8 cellular contexts compared by ENCODE assay signal in the genomic region with DNA sequence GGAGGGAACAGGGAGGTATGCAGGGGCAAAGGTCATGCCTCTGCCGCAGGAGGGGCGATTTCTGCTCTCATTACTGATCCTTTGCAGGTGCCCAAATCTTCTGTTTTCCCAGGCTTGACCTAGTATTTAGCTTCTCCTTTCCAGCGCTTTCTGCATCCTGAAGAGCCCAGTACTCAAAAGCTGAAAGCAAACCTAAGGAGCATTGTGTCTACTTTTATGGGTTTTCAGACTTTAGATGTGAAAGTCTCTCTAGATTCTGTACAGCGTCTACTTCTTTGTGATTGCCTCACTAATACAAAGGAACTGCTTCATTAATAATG. TPM values are rescaled to one million over a fixed set of nuclear protein-coding genes. Genes with fewer than 3 reads are reported as not detected.
DNase-seq lines count a peak whose midpoint lies in the region; ATAC-seq, FAIRE-seq and TF ChIP-seq lines count a peak whose summit lies in the region.

No MANE protein-coding gene starts in this region.

- no peak for FAIRE-seq in kidney (lab: Jason Lieb, UNC)

- ATAC-seq in activated naive CD8-positive, alpha-beta T cell treated with anti-CD3 and anti-CD28 coated beads, Interleukin-2, amount 10 ng/mL, durations not matched to agents 7 days and 5 days (ENCODE audit: low read depth) = no peak
- no peak for ATAC-seq in esophagus mucosa

- intact Hi-C loops in kidney (cut with DNase I) = no loop called here

- H3K27ac Mint-ChIP-seq in T-helper 1 cell treated with Interleukin-12 subunit alpha and Interleukin-12 subunit beta and Interleukin-4 antibody, amounts not matched to agents 30 μg/mL and 1 μg/mL, for 36 hours = peak overlapping the region; percentile 93
- H3K27ac Mint-ChIP-seq in activated naive CD8-positive, alpha-beta T cell treated with anti-CD3 and anti-CD28 coated beads, Interleukin-2, amount 10 ng/mL, durations not matched to agents 7 days and 5 days = peak overlapping the region; percentile 91

- peaks cover 12% of the 10 kb centered on the region for H3K36me3 Mint-ChIP-seq in T-helper 1 cell treated with Interleukin-12 subunit alpha and Interleukin-12 subunit beta and Interleukin-4 antibody, amounts not matched to agents 30 μg/mL and 1 μg/mL, for 36 hours (ENCODE audit: low read depth)
- peaks cover 18% of the 10 kb centered on the region for H3K36me3 Mint-ChIP-seq in activated naive CD8-positive, alpha-beta T cell treated with anti-CD3 and anti-CD28 coated beads, Interleukin-2, amount 10 ng/mL, durations not matched to agents 7 days and 5 days

- peaks cover 40% of the 10 kb centered on the region for H3K4me1 Mint-ChIP-seq in T-helper 1 cell treated with Interleukin-12 subunit alpha and Interleukin-12 subunit beta and Interleukin-4 antibody, amounts not matched to agents 30 μg/mL and 1 μg/mL, for 36 hours (ENCODE audit: low read depth)
- peaks cover 34% of the 10 kb centered on the region for H3K4me1 Mint-ChIP-seq in activated naive CD8-positive, alpha-beta T cell treated with anti-CD3 and anti-CD28 coated beads, Interleukin-2, amount 10 ng/mL, durations not matched to agents 7 days and 5 days

- TF ChIP-seq CTCF in kidney (IDR thresholded peaks at IDR 0.05; ENCODE audit: borderline replicate concordance, extremely low read depth, insufficient read depth) = no peak
- TF ChIP-seq CTCF in GM13977 (IDR thresholded peaks at IDR 0.05; ENCODE audit: extremely low read depth, insufficient read depth, missing control alignments) = no peak

- peak overlapping the region; percentile 79 to 90 for H3K9ac ChIP-seq in kidney (ENCODE audit: low read length in 2 of 2)

- H3K4me1 ChIP-seq in kidney (ENCODE audit: control insufficient read depth in 1 of 2, insufficient read depth in 1 of 2, low read depth in 1 of 2, low read length in 2 of 2) = peaks cover 13 to 29% of the 10 kb centered on the region in 2 donors

- H3K27me3 Mint-ChIP-seq in T-helper 1 cell treated with Interleukin-12 subunit alpha and Interleukin-12 subunit beta and Interleukin-4 antibody, amounts not matched to agents 30 μg/mL and 1 μg/mL, for 36 hours (ENCODE audit: low read depth) = peaks cover 16% of the 10 kb centered on the region
- H3K27me3 Mint-ChIP-seq in activated naive CD8-positive, alpha-beta T cell treated with anti-CD3 and anti-CD28 coated beads, Interleukin-2, amount 10 ng/mL, durations not matched to agents 7 days and 5 days = peaks cover 10% of the 10 kb centered on the region

- in situ Hi-C loops in GM13977 (cut with MboI; ENCODE audit: low pct_unique_long_range_greater_than_20kb, low sequenced_read_pairs, unreplicated experiment) = loop anchor here (25.0 kb wide), 1 partner anchor 341 kb away; no protein-coding TSS in a partner anchor

- DNase-seq in T-helper 1 cell (no peak), kidney (no peak), substantia nigra (lab: John Stamatoyannopoulos, UW) (no peak), NCI-H345 treated with DMSO at 0.1 percent for 48 hours (lab: John Stamatoyannopoulos, UW; ENCODE audit: unreplicated experiment) (no peak), GM13977 (ENCODE audit: low spot score) (no peak)
- DNase-seq in activated naive CD8-positive, alpha-beta T cell treated with anti-CD3 and anti-CD28 coated beads, Interleukin-2, amount 10 ng/mL, durations not matched to agents 7 days and 5 days = no peak

- H3K9me3 Mint-ChIP-seq in T-helper 1 cell treated with Interleukin-12 subunit alpha and Interleukin-12 subunit beta and Interleukin-4 antibody, amounts not matched to agents 30 μg/mL and 1 μg/mL, for 36 hours = no peaks in the 10 kb centered on the region
- H3K9me3 Mint-ChIP-seq in activated naive CD8-positive, alpha-beta T cell treated with anti-CD3 and anti-CD28 coated beads, Interleukin-2, amount 10 ng/mL, durations not matched to agents 7 days and 5 days = no peaks in the 10 kb centered on the region

- H3K36me3 ChIP-seq in kidney (ENCODE audit: control insufficient read depth in 1 of 2, insufficient read depth in 2 of 2, low read length in 2 of 2) = peaks cover 0 to 6% of the 10 kb centered on the region in 2 donors

- H3K4me3 Mint-ChIP-seq in T-helper 1 cell treated with Interleukin-12 subunit alpha and Interleukin-12 subunit beta and Interleukin-4 antibody, amounts not matched to agents 30 μg/mL and 1 μg/mL, for 36 hours = peak overlapping the region; percentile 99
- peak overlapping the region; percentile 98 for H3K4me3 Mint-ChIP-seq in activated naive CD8-positive, alpha-beta T cell treated with anti-CD3 and anti-CD28 coated beads, Interleukin-2, amount 10 ng/mL, durations not matched to agents 7 days and 5 days

- POLR2A ChIA-PET in activated naive CD8-positive, alpha-beta T cell treated with anti-CD3 and anti-CD28 coated beads, Interleukin-2, amount 10 ng/mL, durations not matched to agents 7 days and 5 days (lab: Charles Lee) = interaction anchor here (0.8 to 1.9 kb wide), 10 partner anchors 15 to 190 kb away, joined by 3 to 7 read pairs (median 4); partner anchors contain the start of genes FBXL15 and NFKB2

- H3K4me3 ChIP-seq in kidney (ENCODE audit: low read length in 2 of 2) = peak overlapping the region; percentile 90 to 91

- H3K27ac ChIP-seq in kidney (ENCODE audit: low read depth in 2 of 2, low read length in 2 of 2) = peak overlapping the region; percentile 90
- H3K27ac ChIP-seq in substantia nigra (ENCODE audit: low read depth, low read length, poor library complexity, severe bottlenecking) = peak overlapping the region; percentile 86

- no peaks in the 10 kb centered on the region for H3K9me3 ChIP-seq in kidney (ENCODE audit: control insufficient read depth in 1 of 2, low read length in 2 of 2)

RNA-seq across cellular contexts. Expression of gene GBF1, which starts 0.6 kb away (rescaled TPM):
- 10 to 100 TPM; 40.1 to 40.6 TPM for total RNA-seq in activated naive CD8-positive, alpha-beta T cell treated with anti-CD3 and anti-CD28 coated beads, Interleukin-2, amount 10 ng/mL, durations not matched to agents 7 days and 5 days
- total RNA-seq in kidney (53.3 TPM), esophagus mucosa (24.0 TPM)
- 14.4 TPM for polyA plus RNA-seq in kidney (ENCODE audit: insufficient read depth, low read depth, low replicate concordance)

RNA-seq across cellular contexts. Expression of gene PITX3, which starts 4.6 kb away (rescaled TPM):
- total RNA-seq in activated naive CD8-positive, alpha-beta T cell treated with anti-CD3 and anti-CD28 coated beads, Interleukin-2, amount 10 ng/mL, durations not matched to agents 7 days and 5 days = not detected
- total RNA-seq in kidney (not detected), esophagus mucosa (not detected)
- 0.39 TPM for polyA plus RNA-seq in kidney (ENCODE audit: insufficient read depth, low read depth, low replicate concordance)

RNA-seq across cellular contexts. Expression of gene ELOVL3, which starts 19.8 kb away (rescaled TPM):
- under 1 TPM in 1 of 2 experiments, not detected in 1; 0.22 TPM for total RNA-seq in activated naive CD8-positive, alpha-beta T cell treated with anti-CD3 and anti-CD28 coated beads, Interleukin-2, amount 10 ng/mL, durations not matched to agents 7 days and 5 days
- total RNA-seq in kidney (0.35 TPM), esophagus mucosa (not detected)
- not detected for polyA plus RNA-seq in kidney (ENCODE audit: insufficient read depth, low read depth, low replicate concordance)
